Comparison of ENCODE assay signal across 18 cellular contexts in genomic region chr5:167720201-167720600, GRCh38.
A peak's percentile ranks its signal among the peaks of the same experiment; 100 is the strongest.
DNase-seq lines count a peak whose midpoint lies in the region; ATAC-seq and TF ChIP-seq lines count a peak whose summit lies in the region.
"Had no signal": no experiment of that assay in that cellular context is flagged by ENCODE, and none has a peak within 500 bp of the region (broad histone marks: within the 10 kb centered on the region; RNA-seq: fewer than 3 reads in every experiment).

No MANE protein-coding gene starts in this region.

- H2AFZ ChIP-seq in PC-3 (ENCODE audit: low read length) (no peak overlapping the region), smooth muscle cell (ENCODE audit: low read depth) (no peak overlapping the region)

- DNase-seq in ELR (ENCODE audit: low read depth) (peak; percentile 65), PC-3 (no peak), foreskin fibroblast (peak; percentile 60 to 67), smooth muscle cell (lab: John Stamatoyannopoulos, UW; ENCODE audit: unreplicated experiment) (no peak), NCI-H187 (lab: John Stamatoyannopoulos, UW) (no peak)
- DNase-seq: Caco-2, MM.1S, NCI-H1105, NCI-H1694, NCI-H2107, NCI-H2227 treated with DMSO at 0.1 percent for 48 hours, NCI-H524 treated with DMSO at 0.1 percent for 48 hours, Right ventricle myocardium superior, SK-N-SH had no signal

- no peaks in the 10 kb centered on the region for H3K36me3 ChIP-seq in PC-3 (ENCODE audit: low read depth, low read length)
- H3K36me3 ChIP-seq in smooth muscle cell (ENCODE audit: low read depth), result no peaks in the 10 kb centered on the region

- H3K79me2 ChIP-seq in PC-3 (ENCODE audit: low read length), result no peaks in the 10 kb centered on the region
- H3K79me2 ChIP-seq in smooth muscle cell (ENCODE audit: low read depth), result no peaks in the 10 kb centered on the region

- H3K4me3 ChIP-seq in PC-3 (ENCODE audit: low read length), result no peak overlapping the region
- H3K4me3 ChIP-seq in foreskin fibroblast (ENCODE audit: low read depth in 1 of 2, low read length in 2 of 2), result no peak overlapping the region
- H3K4me3 ChIP-seq in smooth muscle cell, result no peak overlapping the region

- TF ChIP-seq CTCF in PC-3 (conservative IDR thresholded peaks at IDR 0.05; ENCODE audit: low read depth, low read length) (no peak), foreskin fibroblast (IDR thresholded peaks at IDR 0.05; ENCODE audit: low read depth, low read length) (no peak), smooth muscle cell (IDR thresholded peaks at IDR 0.05; ENCODE audit: borderline replicate concordance, insufficient read depth, poor library complexity, severe bottlenecking) (no peak)

- 0 out of 2 replicates have a peak, but pooled peaks cover 6% of the 10 kb centered on the region for H3K4me1 ChIP-seq in PC-3 (ENCODE audit: insufficient read depth, low read length)
- no peaks in the 10 kb centered on the region for H3K4me1 ChIP-seq in smooth muscle cell (ENCODE audit: low read depth)

- POLR2A ChIA-PET in PC-3 (lab: Charles Lee; ENCODE audit: unreplicated experiment), result no interaction called here

- no peaks in the 10 kb centered on the region for H4K20me1 ChIP-seq in PC-3 (ENCODE audit: low read length)
- no peaks in the 10 kb centered on the region for H4K20me1 ChIP-seq in smooth muscle cell (ENCODE audit: low read depth)

- no TSS peak for BruUV-seq in PC-3 (replicated peaks; lab: Mats Ljungman, UMichigan)

- peak; percentile 44 for ATAC-seq in PC-3
- ATAC-seq in HG03175 (IDR thresholded peaks at IDR 0.05; ENCODE audit: unreplicated experiment), result no peak
- ATAC-seq in GM18505 (IDR thresholded peaks at IDR 0.05; ENCODE audit: unreplicated experiment), result no peak
- ATAC-seq: HCT116, HepG2 had no signal

- no peaks in the 10 kb centered on the region for H3K27me3 ChIP-seq in PC-3 (ENCODE audit: low read length)
- no peaks in the 10 kb centered on the region for H3K27me3 ChIP-seq in smooth muscle cell (ENCODE audit: low read depth)

- TF ChIP-seq POLR2A in GM18505 (IDR thresholded peaks at IDR 0.05; ENCODE audit: borderline replicate concordance, extremely low read depth, insufficient read depth, insufficient read length), result no peak

- H3K27ac ChIP-seq in PC-3 (ENCODE audit: low read length) (no peak overlapping the region), smooth muscle cell (ENCODE audit: low read depth) (peak overlapping the region; percentile 11)

- CTCF ChIA-PET in PC-3 (lab: Charles Lee), result no interaction called here

- WGBS in smooth muscle cell (ENCODE audit: low lambda C conversion rate), result 80% methylated on average over 3 of the region's 3 CpGs

- intact Hi-C loops in PC-3 (cut with micrococcal nuclease), result loop anchor here (5.0 kb wide), 2 partner anchors 83 to 133 kb away; no protein-coding TSS in a partner anchor

- H3K9me3 ChIP-seq in PC-3 (ENCODE audit: low read length) (no peaks in the 10 kb centered on the region), smooth muscle cell (replicated peaks; ENCODE audit: low read depth) (no peaks in the 10 kb centered on the region)
- H3K9me3 ChIP-seq: Caco-2, SK-N-SH had no signal

- H3K4me2 ChIP-seq in PC-3 (ENCODE audit: low read length) (no peak overlapping the region), smooth muscle cell (peak overlapping the region; percentile 23)
- H3K4me2 ChIP-seq: SK-N-SH had no signal

- H3F3A ChIP-seq in PC-3 (ENCODE audit: low read length, unreplicated experiment) (no peaks in the 10 kb centered on the region), smooth muscle cell (ENCODE audit: low read depth) (peaks cover 12% of the 10 kb centered on the region)

- no peaks in the 10 kb centered on the region for H3K9me2 ChIP-seq in PC-3 (replicated peaks; ENCODE audit: low read length)
- H3K9me2 ChIP-seq: SK-N-SH had no signal

- H3K9ac ChIP-seq in PC-3 (ENCODE audit: low read length), result no peak overlapping the region
- H3K9ac ChIP-seq in smooth muscle cell (ENCODE audit: low read depth), result no peak overlapping the region
- H3K9ac ChIP-seq: SK-N-SH had no signal

Comparison
In these comparisons a context has a peak if more than half of its experiments do, and no peak if none do; other contexts are left out.
1. DNase-seq: peak in ELR (single experiment) and foreskin fibroblast (2 of 2); none in PC-3 (single experiment), smooth muscle cell (single experiment) and NCI-H187 (0 of 2).